8 cellular contexts compared by ENCODE assay signal in the genomic region with DNA sequence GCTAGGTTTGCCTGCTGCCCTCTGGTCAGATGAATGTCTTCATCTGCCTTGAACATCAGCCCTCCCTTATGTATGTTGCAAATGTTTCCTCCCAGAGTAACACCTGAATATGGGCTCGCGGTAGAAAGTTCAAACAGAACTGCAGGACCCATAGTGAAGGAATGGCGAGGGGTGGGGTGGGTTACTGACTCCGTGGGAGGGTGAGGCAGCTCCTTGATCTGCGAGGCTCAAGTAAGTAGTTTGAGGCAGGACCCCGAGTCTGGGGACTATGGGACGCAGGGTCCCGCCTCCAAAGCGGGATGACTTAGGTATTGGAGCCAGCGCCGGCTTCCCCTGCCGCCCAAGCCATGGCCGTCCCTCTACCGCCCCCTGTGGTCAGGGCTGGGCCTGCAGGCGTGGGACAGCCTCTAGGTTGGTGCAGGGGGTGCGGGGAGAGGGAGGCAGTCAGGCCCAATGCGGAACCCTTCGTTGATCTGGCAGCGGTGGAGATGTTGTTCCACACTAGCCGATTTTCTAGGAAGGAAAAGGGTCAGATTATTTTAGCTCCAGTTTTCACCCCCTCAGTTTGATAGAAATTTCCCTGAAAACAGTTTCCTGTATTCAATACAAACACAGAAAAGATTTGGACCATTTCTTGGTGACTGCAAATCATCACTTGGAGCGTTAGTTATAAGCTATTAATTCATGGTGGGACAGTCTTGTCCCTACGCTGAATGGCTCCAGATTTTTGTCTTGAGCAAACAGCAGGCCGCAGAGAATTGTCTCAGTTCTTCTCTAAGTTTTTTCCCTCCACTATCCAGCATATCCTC.
A peak's percentile ranks its signal among the peaks of the same experiment; 100 is the strongest.
DNase-seq lines count a peak whose midpoint lies in the region; ATAC-seq and TF ChIP-seq lines count a peak whose summit lies in the region.

No MANE protein-coding gene starts in this region.

- H3K27ac ChIP-seq in HUES48 (ENCODE audit: low read depth, low read length) (no peak overlapping the region), trophoblast cell (ENCODE audit: low read depth, low read length) (no peak overlapping the region)

- H3K4me1 ChIP-seq in HUES48 (ENCODE audit: control insufficient read depth, insufficient read depth, low read length) (peaks cover 32% of the 10 kb centered on the region), trophoblast cell (ENCODE audit: control insufficient read depth in 1 of 2, insufficient read depth in 2 of 2, low read length in 2 of 2) (no peaks in the 10 kb centered on the region)

- H2BK120ac ChIP-seq in trophoblast cell (ENCODE audit: insufficient read depth, low read length, poor library complexity) = no peak overlapping the region

- H2BK5ac ChIP-seq in trophoblast cell (ENCODE audit: low read depth, low read length, poor library complexity) = no peak overlapping the region

- H3K4me3 Mint-ChIP-seq in activated CD8-positive, alpha-beta T cell treated with anti-CD3 and anti-CD28 coated beads, Interleukin-2, amount 10 ng/mL, durations not matched to agents 7 days and 5 days = no peak overlapping the region

- no peak overlapping the region for H3K18ac ChIP-seq in trophoblast cell (ENCODE audit: low read length)

- CTCF ChIA-PET in activated CD8-positive, alpha-beta T cell treated with anti-CD3 and anti-CD28 coated beads, Interleukin-2, amount 10 ng/mL, durations not matched to agents 7 days and 5 days (lab: Charles Lee) = interaction anchor here (1.0 to 2.0 kb wide), 6 partner anchors 10 to 101 kb away, joined by 3 to 7 read pairs (median 4); no protein-coding TSS in a partner anchor

- no peaks in the 10 kb centered on the region for H3K36me3 ChIP-seq in HUES48 (ENCODE audit: control insufficient read depth, insufficient read depth, low read length)
- no peaks in the 10 kb centered on the region for H3K36me3 ChIP-seq in trophoblast cell (ENCODE audit: control insufficient read depth in 1 of 2, insufficient read depth in 2 of 2, low read length in 2 of 2)

- H3K4me3 ChIP-seq in AG10803 (ENCODE audit: low read length) (no peak overlapping the region), HUES48 (ENCODE audit: low read depth, low read length) (peak overlapping the region; percentile 47; the same call in 1 of the 2 replicates), fibroblast of the aortic adventitia (ENCODE audit: low read depth, low read length) (no peak overlapping the region), trophoblast cell (ENCODE audit: low read depth, low read length) (no peak overlapping the region)

- no peaks in the 10 kb centered on the region for H3K9me3 Mint-ChIP-seq in activated CD8-positive, alpha-beta T cell treated with anti-CD3 and anti-CD28 coated beads, Interleukin-2, amount 10 ng/mL, durations not matched to agents 7 days and 5 days (ENCODE audit: insufficient read depth)

- no peak overlapping the region for H3K23ac ChIP-seq in trophoblast cell (ENCODE audit: low read length)

- no peaks in the 10 kb centered on the region for H3K79me1 ChIP-seq in trophoblast cell (ENCODE audit: low read length)

- TF ChIP-seq CTCF in AG10803 (conservative IDR thresholded peaks at IDR 0.05; ENCODE audit: low read length) (peak; percentile 53), fibroblast of the aortic adventitia (IDR thresholded peaks at IDR 0.05; ENCODE audit: insufficient read depth, low read length) (peak; percentile 75)

- no peak overlapping the region for H4K91ac ChIP-seq in trophoblast cell (ENCODE audit: low read depth, low read length)

- H4K8ac ChIP-seq in trophoblast cell (ENCODE audit: low read depth, low read length) = no peak overlapping the region

- no CpG with 5 or more reads among the region's 23 CpGs for WGBS in trophoblast cell (ENCODE audit: extremely low coverage, insufficient coverage, insufficient read length)

- no peaks in the 10 kb centered on the region for H3K27me3 Mint-ChIP-seq in activated CD8-positive, alpha-beta T cell treated with anti-CD3 and anti-CD28 coated beads, Interleukin-2, amount 10 ng/mL, durations not matched to agents 7 days and 5 days (ENCODE audit: low read depth)

- H3K79me2 ChIP-seq in trophoblast cell (ENCODE audit: control insufficient read depth, insufficient read depth, low read length, poor library complexity) = no peaks in the 10 kb centered on the region

- no peak overlapping the region for H4K12ac ChIP-seq in trophoblast cell (ENCODE audit: low read depth, low read length)

- H3K14ac ChIP-seq in trophoblast cell (ENCODE audit: low read length) = no peak overlapping the region

- H2AFZ ChIP-seq in trophoblast cell (ENCODE audit: insufficient read depth, low read length, poor library complexity) = no peak overlapping the region

- no peaks in the 10 kb centered on the region for H3K36me3 Mint-ChIP-seq in activated CD8-positive, alpha-beta T cell treated with anti-CD3 and anti-CD28 coated beads, Interleukin-2, amount 10 ng/mL, durations not matched to agents 7 days and 5 days (ENCODE audit: low read depth)

- H2BK12ac ChIP-seq in trophoblast cell (ENCODE audit: low read length) = no peak overlapping the region

- H3K9me3 ChIP-seq in HUES48 (ENCODE audit: control insufficient read depth, insufficient read depth, low read length) (no peaks in the 10 kb centered on the region), trophoblast cell (ENCODE audit: insufficient read depth, low read depth, low read length) (no peaks in the 10 kb centered on the region)

- no peaks in the 10 kb centered on the region for H3K4me1 Mint-ChIP-seq in activated CD8-positive, alpha-beta T cell treated with anti-CD3 and anti-CD28 coated beads, Interleukin-2, amount 10 ng/mL, durations not matched to agents 7 days and 5 days (ENCODE audit: low read depth)

- POLR2A ChIA-PET in activated CD8-positive, alpha-beta T cell treated with anti-CD3 and anti-CD28 coated beads, Interleukin-2, amount 10 ng/mL, durations not matched to agents 7 days and 5 days (lab: Charles Lee) = no interaction called here

- no peak overlapping the region for H3K27ac Mint-ChIP-seq in activated CD8-positive, alpha-beta T cell treated with anti-CD3 and anti-CD28 coated beads, Interleukin-2, amount 10 ng/mL, durations not matched to agents 7 days and 5 days

- H2AK5ac ChIP-seq in trophoblast cell (ENCODE audit: low read length) = no peak overlapping the region

- ATAC-seq in activated CD8-positive, alpha-beta T cell treated with anti-CD3 and anti-CD28 coated beads, Interleukin-2, amount 10 ng/mL, durations not matched to agents 7 days and 5 days = peak; percentile 53

- no peaks in the 10 kb centered on the region for H3K27me3 ChIP-seq in HUES48 (ENCODE audit: control insufficient read depth, insufficient read depth, low read length)
- H3K27me3 ChIP-seq in trophoblast cell (ENCODE audit: insufficient read depth, low read length) = no peaks in the 10 kb centered on the region

- no peak overlapping the region for H3K9ac ChIP-seq in HUES48 (ENCODE audit: low read depth, low read length)
- no peak overlapping the region for H3K9ac ChIP-seq in trophoblast cell (ENCODE audit: low read length)

- H3K4ac ChIP-seq in trophoblast cell (ENCODE audit: low read depth, low read length) = no peak overlapping the region

- no peak for DNase-seq in AG10803 (ENCODE audit: low read depth)
- DNase-seq in activated CD8-positive, alpha-beta T cell treated with anti-CD3 and anti-CD28 coated beads, Interleukin-2, amount 10 ng/mL, durations not matched to agents 7 days and 5 days = peak; percentile 55
- DNase-seq in fibroblast of the aortic adventitia (ENCODE audit: low read depth) = no peak
- peak; percentile 41 to 66 for DNase-seq in trophoblast cell
- no peak for DNase-seq in pons (ENCODE audit: low spot score)
- DNase-seq in cerebellar nuclear complex (lab: John Stamatoyannopoulos, UW) = no peak
- DNase-seq in NCI-H2196 (lab: John Stamatoyannopoulos, UW; ENCODE audit: unreplicated experiment) = no peak

- peak overlapping the region; percentile 56 for H3K4me2 ChIP-seq in trophoblast cell (ENCODE audit: low read length)

Comparison
In these comparisons a context has a peak if more than half of its experiments do, and no peak if none do; other contexts are left out.
1. DNase-seq: peak in activated CD8-positive, alpha-beta T cell treated with anti-CD3 and anti-CD28 coated beads, Interleukin-2, amount 10 ng/mL, durations not matched to agents 7 days and 5 days (single experiment) and trophoblast cell (2 of 2); none in AG10803 (single experiment), fibroblast of the aortic adventitia (single experiment), pons (single experiment), cerebellar nuclear complex (0 of 2) and NCI-H2196 (single experiment).